ENCODE assay signal across 26 cellular contexts in the genomic region with DNA sequence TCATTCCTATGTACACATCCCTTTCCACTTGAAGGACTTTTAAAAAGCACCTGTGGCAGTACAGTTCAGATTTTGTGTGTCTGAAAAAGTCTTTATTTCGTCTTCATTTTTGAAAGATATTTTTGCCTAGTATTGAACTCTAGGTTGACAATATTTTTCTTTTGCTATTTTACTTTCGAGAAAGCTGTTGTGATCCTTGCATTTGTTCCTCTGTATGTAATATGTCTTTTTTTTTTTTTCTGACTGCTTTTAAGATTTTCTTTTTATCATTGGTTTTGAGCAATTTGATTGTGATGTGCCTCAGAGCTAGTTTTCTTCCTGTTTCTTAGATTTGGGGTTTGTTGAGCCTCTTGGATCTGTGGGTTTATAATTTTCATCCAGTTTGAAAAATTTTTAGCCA. TPM values are rescaled to one million over a fixed set of nuclear protein-coding genes. Genes with fewer than 3 reads are reported as not detected.
DNase-seq lines count a peak whose midpoint lies in the region; ATAC-seq and TF ChIP-seq lines count a peak whose summit lies in the region.
"Had no signal": no experiment of that assay in that cellular context is flagged by ENCODE, and none has a peak within 500 bp of the region (broad histone marks: within the 10 kb centered on the region; RNA-seq: fewer than 3 reads in every experiment).

No MANE protein-coding gene starts in this region.

- no peak overlapping the region for H3K4me3 ChIP-seq in BLaER1 treated with 17β-estradiol and CSF1 and Interleukin-3, amounts not matched to agents 10 nM and 100 nM
- H3K4me3 ChIP-seq in effector memory CD4-positive, alpha-beta T cell (ENCODE audit: insufficient read depth, low read depth, low read length, poor library complexity, severe bottlenecking): no peak overlapping the region
- H3K4me3 ChIP-seq: right lobe of liver, stomach, tibial artery had no signal

- H3K27me3 ChIP-seq in BLaER1 treated with 17β-estradiol and CSF1 and Interleukin-3, amounts not matched to agents 10 nM and 100 nM: no peaks in the 10 kb centered on the region
- H3K27me3 ChIP-seq in effector memory CD4-positive, alpha-beta T cell (replicated peaks; ENCODE audit: control insufficient read depth, insufficient read depth, low read length, poor library complexity, severe bottlenecking): no peaks in the 10 kb centered on the region
- H3K27me3 ChIP-seq: right lobe of liver, stomach, tibial artery had no signal

- POLR2A ChIA-PET in activated CD8-positive, alpha-beta T cell treated with anti-CD3 and anti-CD28 coated beads for 36 hours (lab: Charles Lee): interaction anchor here (0.8 to 13.7 kb wide), 3 partner anchors 10 to 30 kb away, joined by 3 to 470 read pairs (median 10); a partner anchor contains a TSS

- intact Hi-C loops in CD14-positive monocyte (cut with micrococcal nuclease): no loop called here
- intact Hi-C loops in activated CD8-positive, alpha-beta T cell treated with anti-CD3 and anti-CD28 coated beads for 36 hours (cut with micrococcal nuclease): no loop called here

- no peak for TF ChIP-seq CTCF in CD14-positive monocyte (IDR thresholded peaks at IDR 0.05)
- TF ChIP-seq CTCF in activated CD8-positive, alpha-beta T cell treated with anti-CD3 and anti-CD28 coated beads for 36 hours (IDR thresholded peaks at IDR 0.05): no peak

- DNase-seq in CD14-positive monocyte (ENCODE audit: low spot score): no peak
- no peak for DNase-seq in activated CD8-positive, alpha-beta T cell treated with anti-CD3 and anti-CD28 coated beads for 36 hours
- no peak for DNase-seq in effector memory CD4-positive, alpha-beta T cell
- no peak for DNase-seq in GM03348 (ENCODE audit: low spot score)
- DNase-seq in NCI-H510A (lab: John Stamatoyannopoulos, UW): no peak
- no peak for DNase-seq in H4 (ENCODE audit: low spot score)
- DNase-seq: activated CD4-positive, CD25-positive, alpha-beta regulatory T cell; activated gamma-delta T cell treated with Interleukin-2 at 50 U/mL for 16 hours; central memory CD4-positive, alpha-beta T cell; dermis blood vessel endothelial cell; islet precursor cell; midbrain; NCI-H1436 treated with DMSO at 0.1 percent for 48 hours; NCI-H2107; NCI-H446 treated with DMSO at 0.1 percent for 48 hours; OCI-M1; right lobe of liver; stomach; tibial artery had no signal

- CTCF ChIA-PET in activated CD8-positive, alpha-beta T cell treated with anti-CD3 and anti-CD28 coated beads for 36 hours (lab: Charles Lee): interaction anchor here (0.8 to 2.9 kb wide), 4 partner anchors 8 to 55 kb away, joined by 4 to 23 read pairs (median 10); no protein-coding TSS in a partner anchor

- peaks cover 0 to 30% (median 9%) of the 10 kb centered on the region in 11 experiments; a peak in 11 of 22 replicates for H3K9me3 ChIP-seq in BLaER1 treated with 17β-estradiol and CSF1 and Interleukin-3, amounts not matched to agents 10 nM and 100 nM (replicated peaks in 1 of 11)
- no peaks in the 10 kb centered on the region for H3K9me3 ChIP-seq in effector memory CD4-positive, alpha-beta T cell (ENCODE audit: control insufficient read depth, low read length)
- H3K9me3 ChIP-seq: right lobe of liver, tibial artery had no signal

- H3K27ac Mint-ChIP-seq in CD14-positive monocyte: peak overlapping the region in 4 of 7 donors; percentile 31 to 84 (median 72)
- peak overlapping the region; percentile 96 for H3K27ac Mint-ChIP-seq in activated CD8-positive, alpha-beta T cell treated with anti-CD3 and anti-CD28 coated beads for 36 hours

- no peaks in the 10 kb centered on the region for H3K9me3 Mint-ChIP-seq in CD14-positive monocyte
- H3K9me3 Mint-ChIP-seq in activated CD8-positive, alpha-beta T cell treated with anti-CD3 and anti-CD28 coated beads for 36 hours: no peaks in the 10 kb centered on the region

- H3K4me1 ChIP-seq in BLaER1 treated with 17β-estradiol and CSF1 and Interleukin-3, amounts not matched to agents 10 nM and 100 nM: peaks cover 82 to 100% (median 98%) of the 10 kb centered on the region in 10 experiments
- H3K4me1 ChIP-seq in effector memory CD4-positive, alpha-beta T cell (ENCODE audit: control insufficient read depth, insufficient read depth, low read length, poor library complexity, severe bottlenecking): peaks cover 91% of the 10 kb centered on the region
- H3K4me1 ChIP-seq: parathyroid adenoma had no signal

- ATAC-seq in activated CD8-positive, alpha-beta T cell treated with anti-CD3 and anti-CD28 coated beads for 36 hours: no peak
- ATAC-seq: right lobe of liver, SK-N-SH treated with all-trans-retinoic acid at 6 μM for 48 hours had no signal

- peak overlapping the region in 1 of 11 experiments; percentile 86; a peak in 2 of 22 replicates for H3K27ac ChIP-seq in BLaER1 treated with 17β-estradiol and CSF1 and Interleukin-3, amounts not matched to agents 10 nM and 100 nM
- H3K27ac ChIP-seq in effector memory CD4-positive, alpha-beta T cell (ENCODE audit: insufficient read depth, low read length, poor library complexity, severe bottlenecking): peak overlapping the region; percentile 61
- H3K27ac ChIP-seq: parathyroid adenoma, right lobe of liver, stomach, tibial artery had no signal

- peaks cover 82 to 93% (median 90%) of the 10 kb centered on the region in 11 experiments for H3K36me3 ChIP-seq in BLaER1 treated with 17β-estradiol and CSF1 and Interleukin-3, amounts not matched to agents 10 nM and 100 nM
- H3K36me3 ChIP-seq in effector memory CD4-positive, alpha-beta T cell (ENCODE audit: control insufficient read depth, insufficient read depth, low read length): peaks cover 51% of the 10 kb centered on the region
- H3K36me3 ChIP-seq: right lobe of liver, tibial artery had no signal

- H3K9ac ChIP-seq in BLaER1 treated with 17β-estradiol and CSF1 and Interleukin-3, amounts not matched to agents 10 nM and 100 nM: no peak overlapping the region
- H3K9ac ChIP-seq: parathyroid adenoma had no signal

- H3K4me1 Mint-ChIP-seq in CD14-positive monocyte: peaks cover 92% of the 10 kb centered on the region
- peaks cover 97% of the 10 kb centered on the region for H3K4me1 Mint-ChIP-seq in activated CD8-positive, alpha-beta T cell treated with anti-CD3 and anti-CD28 coated beads for 36 hours (ENCODE audit: low read depth)

- H3K27me3 Mint-ChIP-seq in CD14-positive monocyte (ENCODE audit: low read depth in 3 of 3): peaks cover 0 to 2% (median 0%) of the 10 kb centered on the region in 3 donors
- no peaks in the 10 kb centered on the region for H3K27me3 Mint-ChIP-seq in activated CD8-positive, alpha-beta T cell treated with anti-CD3 and anti-CD28 coated beads for 36 hours

- H3K4me2 ChIP-seq in BLaER1 treated with 17β-estradiol and CSF1 and Interleukin-3, amounts not matched to agents 10 nM and 100 nM: peak overlapping the region in 6 of 11 experiments; percentile 84 to 97 (median 94); a peak in 10 of 22 replicates

- no peak overlapping the region for H3K4me3 Mint-ChIP-seq in CD14-positive monocyte
- H3K4me3 Mint-ChIP-seq in activated CD8-positive, alpha-beta T cell treated with anti-CD3 and anti-CD28 coated beads for 36 hours: peak overlapping the region; percentile 45

- peaks cover 88 to 99% of the 10 kb centered on the region in 2 donors for H3K36me3 Mint-ChIP-seq in CD14-positive monocyte
- H3K36me3 Mint-ChIP-seq in activated CD8-positive, alpha-beta T cell treated with anti-CD3 and anti-CD28 coated beads for 36 hours (ENCODE audit: low read depth): peaks cover 94% of the 10 kb centered on the region

- peaks cover under 1 to 99% (median 50%) of the 10 kb centered on the region in 11 experiments; a peak in 20 of 22 replicates for H4K20me1 ChIP-seq in BLaER1 treated with 17β-estradiol and CSF1 and Interleukin-3, amounts not matched to agents 10 nM and 100 nM

RNA-seq across cellular contexts. Expression of a gene that starts 13.3 kb away (rescaled TPM):
- 10 to 100 TPM; 52.0 to 89.5 TPM for polyA plus RNA-seq in CD14-positive monocyte
- 100 to 1,000 TPM; 243 to 259 TPM for total RNA-seq in activated CD8-positive, alpha-beta T cell treated with anti-CD3 and anti-CD28 coated beads for 36 hours
- 0.68 and 2.7 TPM in 2 replicates for total RNA-seq in H4 (2014; rRNA removed; shearing (Covaris generic))
- total RNA-seq: G401 had no signal
- polyA plus RNA-seq: neural cell had no signal

RNA-seq across cellular contexts. Expression of a gene that starts 51.4 kb away (rescaled TPM):
- under 1 TPM in 1 of 2 donors, not detected in 1; 0.46 TPM for polyA plus RNA-seq in CD14-positive monocyte
- total RNA-seq in activated CD8-positive, alpha-beta T cell treated with anti-CD3 and anti-CD28 coated beads for 36 hours: not detected
- total RNA-seq in H4 (2014; rRNA removed; shearing (Covaris generic)): not detected in 2 replicates
- total RNA-seq: dermis blood vessel endothelial cell, G401, glomerular endothelial cell, liver, right lobe of liver had no signal
- polyA plus RNA-seq: neural cell had no signal

Comparison
In these comparisons a context has a peak if more than half of its experiments do, and no peak if none do; other contexts are left out.
1. RNA of a gene that starts 13.3 kb away (total RNA-seq): 243 to 259 TPM in activated CD8-positive, alpha-beta T cell treated with anti-CD3 and anti-CD28 coated beads for 36 hours; 0.68 to 2.7 TPM in H4; every median in the first group is over 10 times any median in the second.